In the genomic region with DNA sequence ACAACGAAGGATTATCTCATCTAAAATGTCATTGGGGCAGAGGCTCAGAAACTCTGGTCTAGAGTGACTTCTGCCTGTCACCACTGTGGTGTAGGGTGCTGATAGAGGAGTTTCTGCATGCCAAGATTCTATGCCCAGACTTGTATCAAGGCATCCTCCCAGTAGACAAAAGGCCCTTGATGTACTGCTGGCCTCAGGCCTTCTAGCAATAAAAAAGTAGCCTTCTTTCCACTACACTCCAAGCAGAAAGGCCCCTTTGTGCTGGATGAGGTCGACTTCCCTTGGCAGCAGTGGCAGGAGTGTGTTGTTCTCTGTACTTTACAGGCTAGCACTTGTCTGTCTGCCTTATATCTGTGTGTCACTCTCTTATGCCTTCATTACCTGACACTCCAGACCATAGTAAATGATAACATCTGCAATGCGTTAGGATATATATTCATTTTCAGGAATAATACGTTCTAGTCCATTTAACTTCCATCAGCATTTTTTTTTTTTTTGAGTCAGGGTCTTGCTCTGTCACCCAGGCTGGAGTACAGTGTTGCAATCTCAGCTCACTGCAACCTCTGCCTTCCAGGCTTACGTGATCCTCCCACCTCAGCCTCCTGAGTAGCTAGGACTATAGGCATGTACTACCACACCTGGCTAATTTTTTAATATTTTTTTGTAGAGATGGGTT, we compare ENCODE assay signal across 13 cellular contexts. TPM values are rescaled to one million over a fixed set of nuclear protein-coding genes. Genes with fewer than 3 reads are reported as not detected.
A peak's percentile ranks its signal among the peaks of the same experiment; 100 is the strongest.
DNase-seq lines count a peak whose midpoint lies in the region; ATAC-seq and TF ChIP-seq lines count a peak whose summit lies in the region.
"Had no signal": no experiment of that assay in that cellular context is flagged by ENCODE, and none has a peak within 500 bp of the region (broad histone marks: within the 10 kb centered on the region; RNA-seq: fewer than 3 reads in every experiment).

No MANE protein-coding gene starts in this region.

- peaks cover 45% of the 10 kb centered on the region for H3K4me1 Mint-ChIP-seq in CD8-positive, alpha-beta T cell (ENCODE audit: low read depth)
- peaks cover 7% of the 10 kb centered on the region for H3K4me1 Mint-ChIP-seq in endothelial cell (ENCODE audit: unreplicated experiment)

- H3K36me3 ChIP-seq in CD8-positive, alpha-beta T cell (ENCODE audit: insufficient read depth, low read length), result no peaks in the 10 kb centered on the region
- no peaks in the 10 kb centered on the region for H3K36me3 ChIP-seq in Panc1 (ENCODE audit: control insufficient read depth, insufficient read depth, low read length)

- H3K36me3 Mint-ChIP-seq in CD8-positive, alpha-beta T cell, result peaks cover 34% of the 10 kb centered on the region
- H3K36me3 Mint-ChIP-seq in endothelial cell (ENCODE audit: low read depth, unreplicated experiment), result no peaks in the 10 kb centered on the region

- no peaks in the 10 kb centered on the region for H3K9me3 Mint-ChIP-seq in CD8-positive, alpha-beta T cell
- no peaks in the 10 kb centered on the region for H3K9me3 Mint-ChIP-seq in endothelial cell (ENCODE audit: unreplicated experiment)

- BruUV-seq in Panc1 (replicated peaks; lab: Mats Ljungman, UMichigan), result no TSS peak

- DNase-seq in CD8-positive, alpha-beta T cell, result no peak
- DNase-seq in Panc1 (ENCODE audit: low read depth, low spot score), result no peak
- peak; percentile 98 for DNase-seq in foreskin melanocyte
- peak in 51 of 56 donors; percentile 17 to 90 (median 69) for DNase-seq in nucleus accumbens (lab: John Stamatoyannopoulos, UW)
- no peak for DNase-seq in NCI-H146 treated with DMSO at 0.1 percent for 48 hours (lab: John Stamatoyannopoulos, UW; ENCODE audit: unreplicated experiment)
- DNase-seq in DMS114 treated with DMSO at 0.1 percent for 48 hours (lab: John Stamatoyannopoulos, UW; ENCODE audit: unreplicated experiment), result no peak
- DNase-seq in endothelial cell (ENCODE audit: low spot score), result no peak
- DNase-seq: activated T-cell treated with anti-CD3 and anti-CD28 coated beads, Interleukin-2, amount 50 U/mL, for 1 hour; cerebellar nuclear complex; COR-L47; OCI-M1; stimulated activated CD4-positive, alpha-beta T cell treated with anti-CD3 and anti-CD28 coated beads, Interleukin-2, amount 100 ng/mL, for 24 hours had no signal

- H3K27me3 ChIP-seq in CD8-positive, alpha-beta T cell (ENCODE audit: insufficient read depth, low read length), result no peaks in the 10 kb centered on the region
- H3K27me3 ChIP-seq in Panc1 (ENCODE audit: control insufficient read depth, insufficient read depth, low read length), result no peaks in the 10 kb centered on the region

- in situ Hi-C loops in Panc1 (cut with HindIII; ENCODE audit: low pct_unique_long_range_greater_than_20kb, low sequenced_read_pairs), result no loop called here

- H3K4me3 ChIP-seq in CD8-positive, alpha-beta T cell (ENCODE audit: low read depth, low read length), result no peak overlapping the region
- H3K4me3 ChIP-seq in Panc1 (ENCODE audit: low read depth in 2 of 2, low read length in 2 of 2), result no peak overlapping the region

- peak overlapping the region; percentile 70 for H3K27ac Mint-ChIP-seq in CD8-positive, alpha-beta T cell
- H3K27ac Mint-ChIP-seq in endothelial cell (ENCODE audit: unreplicated experiment), result no peak overlapping the region

- H3K9me3 ChIP-seq in CD8-positive, alpha-beta T cell (ENCODE audit: low read length), result no peaks in the 10 kb centered on the region
- no peaks in the 10 kb centered on the region for H3K9me3 ChIP-seq in Panc1 (ENCODE audit: control insufficient read depth, insufficient read depth, low read depth, low read length)

- TF ChIP-seq CTCF in CD8-positive, alpha-beta T cell (IDR thresholded peaks at IDR 0.05), result no peak
- TF ChIP-seq CTCF in Panc1 (IDR thresholded peaks at IDR 0.05), result no peak
- TF ChIP-seq CTCF in endothelial cell (IDR thresholded peaks at IDR 0.05; ENCODE audit: unreplicated experiment), result no peak

- H3K4me1 ChIP-seq in CD8-positive, alpha-beta T cell (ENCODE audit: insufficient read depth, low read length), result peaks cover 8% of the 10 kb centered on the region
- H3K4me1 ChIP-seq in Panc1 (ENCODE audit: control insufficient read depth, insufficient read depth, low read length), result no peaks in the 10 kb centered on the region

- no peak for ATAC-seq in CD8-positive, alpha-beta T cell
- ATAC-seq in Panc1 (peak; percentile 67), GM18517 (IDR thresholded peaks at IDR 0.05; ENCODE audit: unreplicated experiment) (no peak)

- no peak overlapping the region for H3K4me3 Mint-ChIP-seq in CD8-positive, alpha-beta T cell
- no peak overlapping the region for H3K4me3 Mint-ChIP-seq in endothelial cell (ENCODE audit: unreplicated experiment)

- CTCF ChIA-PET in CD8-positive, alpha-beta T cell (lab: Charles Lee), result interaction anchor here (1.4 to 3.2 kb wide), 6 partner anchors 28 to 196 kb away, joined by 6 to 20 read pairs (median 10); a partner anchor contains a TSS
- CTCF ChIA-PET in Panc1 (lab: Charles Lee), result no interaction called here

- H3K27ac ChIP-seq in CD8-positive, alpha-beta T cell (ENCODE audit: low read depth, low read length), result no peak overlapping the region
- H3K27ac ChIP-seq in Panc1 (ENCODE audit: low read length), result no peak overlapping the region

- POLR2A ChIA-PET in CD8-positive, alpha-beta T cell (lab: Charles Lee), result interaction anchor here (0.8 kb wide), 1 partner anchor 11 kb away, joined by 3 read pairs; no protein-coding TSS in a partner anchor
- POLR2A ChIA-PET in Panc1 (lab: Charles Lee), result interaction anchor here (0.6 kb wide), 3 partner anchors 38 to 139 kb away, joined by 4 to 6 read pairs (median 6); no protein-coding TSS in a partner anchor

- no peaks in the 10 kb centered on the region for H3K27me3 Mint-ChIP-seq in CD8-positive, alpha-beta T cell (ENCODE audit: low read depth)
- no peaks in the 10 kb centered on the region for H3K27me3 Mint-ChIP-seq in endothelial cell (ENCODE audit: unreplicated experiment)

- intact Hi-C loops in CD8-positive, alpha-beta T cell (cut with DNase I, micrococcal nuclease), result loop anchor here in 1 of 2 experiments (5.0 kb wide), 1 partner anchor 53 kb away; no protein-coding TSS in a partner anchor
- intact Hi-C loops in Panc1 (cut with micrococcal nuclease; ENCODE audit: unreplicated experiment), result no loop called here

RNA-seq across cellular contexts. Expression of a gene that starts 49.5 kb away (rescaled TPM):
- total RNA-seq in CD8-positive, alpha-beta T cell, result 10 to 100 TPM; 53.1 to 57.3 TPM
- total RNA-seq in Panc1 (2021; ENCODE audit: unreplicated experiment), result 143 TPM
- 40.8 TPM for polyA plus RNA-seq in Panc1 (2012; ENCODE audit: insufficient read length)
- total RNA-seq in endothelial cell (ENCODE audit: unreplicated experiment), result 48.0 TPM

Comparison
In these comparisons a context has a peak if more than half of its experiments do, and no peak if none do; other contexts are left out.
1. DNase-seq: peak in foreskin melanocyte (single experiment) and nucleus accumbens (51 of 56); none in CD8-positive, alpha-beta T cell (0 of 7), Panc1 (single experiment), NCI-H146 treated with DMSO at 0.1 percent for 48 hours (single experiment), DMS114 treated with DMSO at 0.1 percent for 48 hours (single experiment) and endothelial cell (single experiment).